ENCODE assay signal across 8 cellular contexts in the genomic region with DNA sequence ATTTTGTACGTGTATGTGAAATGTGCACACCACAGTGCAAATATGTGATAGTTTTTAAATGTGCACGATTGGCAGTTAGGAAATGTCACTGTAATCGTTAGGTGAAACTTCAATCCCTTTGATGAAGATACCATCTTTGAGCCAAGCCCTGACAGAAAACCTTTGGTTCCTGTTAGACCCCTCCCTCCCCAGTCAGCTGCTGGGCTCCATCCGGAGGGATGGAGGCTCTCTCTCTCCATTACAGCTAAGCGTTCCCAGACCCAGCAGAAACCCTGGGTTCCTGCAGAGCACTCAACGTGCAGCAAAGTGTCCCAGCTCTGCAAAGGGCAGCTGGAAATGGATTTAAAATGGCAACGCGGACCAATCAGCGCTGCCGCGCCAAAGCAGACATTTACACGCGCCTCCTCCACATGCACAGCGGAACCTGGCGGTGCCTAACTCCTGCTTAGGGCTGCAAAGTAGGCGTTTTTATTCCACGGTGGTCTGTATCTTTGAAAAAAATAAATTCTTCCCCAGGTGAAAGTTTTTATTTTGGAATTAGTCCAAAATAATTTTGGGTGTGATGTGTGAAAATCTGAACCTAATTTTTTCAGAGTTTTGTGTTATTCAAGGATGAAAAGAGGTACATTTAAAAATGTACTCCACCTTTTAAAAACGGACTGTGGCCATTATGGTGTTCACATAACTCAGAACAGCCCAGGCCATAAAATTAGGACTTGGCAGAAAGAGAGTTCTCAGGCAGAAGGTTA. TPM values are rescaled to one million over a fixed set of nuclear protein-coding genes. Genes with fewer than 3 reads are reported as not detected.
A peak's percentile ranks its signal among the peaks of the same experiment; 100 is the strongest.
DNase-seq lines count a peak whose midpoint lies in the region; ATAC-seq and TF ChIP-seq lines count a peak whose summit lies in the region.

No MANE protein-coding gene starts in this region.

- peak; percentile 54 for ATAC-seq in mucosa of descending colon

- DNase-seq in Daoy (ENCODE audit: low read depth), result peak; percentile 83
- DNase-seq in M059J (ENCODE audit: low read depth), result peak; percentile 28
- DNase-seq in cerebellar cortex (ENCODE audit: low spot score), result peak; percentile 90
- DNase-seq in mucosa of descending colon, result peak; percentile 72 to 76 (median 75)
- DNase-seq in SIG-M5 treated with dmso at 0.1 percent for 504 hours (lab: John Stamatoyannopoulos, UW; ENCODE audit: unreplicated experiment), result no peak
- no peak for DNase-seq in mucosa of gallbladder (ENCODE audit: low spot score)
- DNase-seq in foreskin melanocyte, result no peak
- DNase-seq in NCI-H345 (lab: John Stamatoyannopoulos, UW), result no peak

- TF ChIP-seq CTCF in mucosa of descending colon (IDR thresholded peaks at IDR 0.05), result no peak

- H3K4me1 ChIP-seq in mucosa of descending colon (ENCODE audit: low read depth), result peaks cover 11% of the 10 kb centered on the region

- no peaks in the 10 kb centered on the region for H3K9me3 ChIP-seq in mucosa of descending colon

- H3K36me3 ChIP-seq in mucosa of descending colon (ENCODE audit: low read depth), result no peaks in the 10 kb centered on the region

- H3K4me3 ChIP-seq in mucosa of descending colon, result no peak overlapping the region

- intact Hi-C loops in mucosa of descending colon (cut with DNase I, micrococcal nuclease), result loop anchor here in 1 of 2 donors (5.0 kb wide), 1 partner anchor 159 kb away; no protein-coding TSS in a partner anchor

RNA-seq across cellular contexts. Expression of a gene that starts 1.4 kb away (rescaled TPM):
- 67.7 and 88.0 TPM in 2 replicates for total RNA-seq in Daoy (2014; rRNA removed; shearing (Covaris generic))
- 7.3 and 8.2 TPM in 2 replicates for total RNA-seq in M059J (2014; rRNA removed; shearing (Covaris generic))
- total RNA-seq in mucosa of descending colon (10 to 100 TPM in 1 of 3 donors, 1 to 10 TPM in 2; 4.9 to 15.8 (median 7.3) TPM), mucosa of gallbladder (0.29 TPM)

Comparison
In these comparisons a context has a peak if more than half of its experiments do, and no peak if none do; other contexts are left out.
1. DNase-seq: peak in Daoy (single experiment), M059J (single experiment), cerebellar cortex (single experiment) and mucosa of descending colon (3 of 3); none in SIG-M5 treated with dmso at 0.1 percent for 504 hours (single experiment), mucosa of gallbladder (single experiment), foreskin melanocyte (single experiment) and NCI-H345 (single experiment).